16 cellular contexts compared by ENCODE assay signal in the genomic region with DNA sequence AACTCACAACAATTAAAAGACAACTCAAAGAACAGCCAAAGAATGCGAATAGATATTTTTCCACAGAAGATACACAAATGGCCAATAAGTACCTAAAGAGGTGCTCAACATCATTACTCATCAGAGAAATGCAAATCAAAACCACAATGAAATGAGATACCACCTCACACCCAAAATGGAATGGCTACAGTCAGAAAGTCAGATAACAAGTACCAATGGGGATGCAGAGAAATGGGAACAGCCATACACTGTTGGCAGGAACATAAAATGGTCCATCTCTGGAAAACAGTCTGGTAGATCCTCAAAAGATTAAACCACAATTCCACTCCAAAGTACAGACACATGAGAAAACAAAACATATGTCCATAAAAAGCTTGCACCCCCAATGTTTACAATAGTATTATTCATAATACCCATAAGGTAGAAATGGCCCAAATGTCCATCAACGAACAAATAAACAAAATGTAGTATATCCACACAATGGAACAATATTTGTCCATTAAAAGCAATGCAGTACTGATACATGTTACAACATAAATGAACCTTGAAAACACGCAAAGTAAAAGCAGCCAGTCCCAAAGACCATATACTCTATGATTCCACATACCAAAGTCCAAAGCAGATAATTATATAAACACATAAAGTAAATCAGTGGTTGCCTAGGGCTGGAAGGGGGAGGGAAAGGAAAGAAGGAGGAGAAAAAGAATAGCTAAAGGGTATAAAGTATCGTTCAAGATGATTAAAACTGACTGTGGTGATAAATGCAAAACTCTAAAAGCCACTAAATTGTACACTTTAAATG. TPM values are rescaled to one million over a fixed set of nuclear protein-coding genes. Genes with fewer than 3 reads are reported as not detected.
DNase-seq lines count a peak whose midpoint lies in the region; ATAC-seq and TF ChIP-seq lines count a peak whose summit lies in the region.
"Had no signal": no experiment of that assay in that cellular context is flagged by ENCODE, and none has a peak within 500 bp of the region (broad histone marks: within the 10 kb centered on the region; RNA-seq: fewer than 3 reads in every experiment).

No MANE protein-coding gene starts in this region.

- H3K27me3 ChIP-seq in H7 (ENCODE audit: control insufficient read depth, insufficient read depth, low read length) = no peaks in the 10 kb centered on the region
- no peaks in the 10 kb centered on the region for H3K27me3 ChIP-seq in testis
- H3K27me3 ChIP-seq: neutrophil had no signal

- no peak overlapping the region for H3K27ac ChIP-seq in testis
- H3K27ac ChIP-seq: neutrophil had no signal

- H3K4me3 ChIP-seq in H7 (ENCODE audit: insufficient read depth, low read depth, low read length) (no peak overlapping the region), testis (no peak overlapping the region)

- TF ChIP-seq CTCF in testis (IDR thresholded peaks at IDR 0.05) = no peak

- 67 to 70% methylated on average over 4 of the region's 4 CpGs for WGBS in testis, 2 donors

- DNase-seq in Daoy (ENCODE audit: low read depth) (peak; percentile 40), SW480 (ENCODE audit: low spot score) (peak; percentile 11), kidney tubule cell (ENCODE audit: low spot score) (peak; percentile 44), H7 (no peak), testis (no peak), NCI-H1417 treated with DMSO at 0.1 percent for 48 hours (lab: John Stamatoyannopoulos, UW) (no peak), NCI-H345 treated with DMSO at 0.1 percent for 48 hours (lab: John Stamatoyannopoulos, UW; ENCODE audit: unreplicated experiment) (no peak)
- DNase-seq: CD4-positive, alpha-beta memory T cell; dermis blood vessel endothelial cell; left cardiac atrium; MM.1S; NCI-H524; Right ventricle myocardium superior; stimulated activated CD8-positive, alpha-beta memory T cell treated with anti-CD3 and anti-CD28 coated beads, Interleukin-4, amount 100 ng/mL, for 48 hours had no signal

- peak; percentile 41 for ATAC-seq in GM19023 (IDR thresholded peaks at IDR 0.05; ENCODE audit: unreplicated experiment)
- ATAC-seq: left cardiac atrium had no signal

- no peaks in the 10 kb centered on the region for H3K4me1 ChIP-seq in testis

- H3K36me3 ChIP-seq in H7 (replicated peaks; ENCODE audit: control insufficient read depth, insufficient read depth, low read length) (no peaks in the 10 kb centered on the region), testis (ENCODE audit: low read depth, missing control alignments) (no peaks in the 10 kb centered on the region)
- H3K36me3 ChIP-seq: neutrophil had no signal

- TF ChIP-seq POLR2A in testis (IDR thresholded peaks at IDR 0.05) = no peak

- no peaks in the 10 kb centered on the region for H3K9me3 ChIP-seq in testis
- H3K9me3 ChIP-seq: neutrophil had no signal

- intact Hi-C loops in testis (cut with DNase I; ENCODE audit: low total_unique reads) = no loop called here

RNA-seq across cellular contexts. Expression of a gene that starts 19.6 kb away (rescaled TPM):
- 22.0 and 23.8 TPM in 2 replicates for total RNA-seq in Daoy (2014; rRNA removed; shearing (Covaris generic))
- total RNA-seq in H7 (2014; rRNA removed; shearing (Covaris generic)) = 10.5 and 12.7 TPM in 2 replicates
- 10 to 100 TPM; 26.1 to 30.2 TPM for total RNA-seq in testis
- 24.3 TPM for polyA plus RNA-seq in testis (ENCODE audit: insufficient read depth, low read depth, low replicate concordance)

Comparison
In these comparisons a context has a peak if more than half of its experiments do, and no peak if none do; other contexts are left out.
1. DNase-seq: peak in Daoy (single experiment), SW480 (single experiment) and kidney tubule cell (single experiment); none in H7 (single experiment), testis (single experiment), NCI-H1417 treated with DMSO at 0.1 percent for 48 hours (single experiment) and NCI-H345 treated with DMSO at 0.1 percent for 48 hours (single experiment).